10 cellular contexts compared by ENCODE assay signal in genomic region chr1:202291961-202292712, GRCh38. TPM values are rescaled to one million over a fixed set of nuclear protein-coding genes. Genes with fewer than 3 reads are reported as not detected.
DNase-seq lines count a peak whose midpoint lies in the region; ATAC-seq, FAIRE-seq and TF ChIP-seq lines count a peak whose summit lies in the region.
"Had no signal": no experiment of that assay in that cellular context is flagged by ENCODE, and none has a peak within 500 bp of the region (broad histone marks: within the 10 kb centered on the region; RNA-seq: fewer than 3 reads in every experiment).

No MANE protein-coding gene starts in this region.

- H4K20me1 ChIP-seq in OCI-LY7 (ENCODE audit: insufficient read depth, low read length), result no peaks in the 10 kb centered on the region

- intact Hi-C loops in OCI-LY7 (cut with micrococcal nuclease; ENCODE audit: unreplicated experiment), result no loop called here

- H3K79me2 ChIP-seq in OCI-LY7 (ENCODE audit: insufficient read depth, low read depth, low read length), result no peaks in the 10 kb centered on the region

- H3K36me3 ChIP-seq in OCI-LY7 (ENCODE audit: insufficient read depth, low read length), result no peaks in the 10 kb centered on the region

- DNase-seq in NCI-H748 (lab: John Stamatoyannopoulos, UW; ENCODE audit: unreplicated experiment) (peak; percentile 7), NCI-H748 treated with DMSO at 0.1 percent for 48 hours (lab: John Stamatoyannopoulos, UW) (no peak), RWPE1 (ENCODE audit: low spot score) (peak; percentile 98), fibroblast of the conjunctiva (ENCODE audit: low read depth) (peak; percentile 43), urothelium cell line (ENCODE audit: low spot score) (peak; percentile 90), OCI-LY7 (ENCODE audit: low spot score) (no peak)
- no peak for DNase-seq in stimulated activated naive CD4-positive, alpha-beta T cell treated with Interleukin-2 at 50 U/mL for 16 hours (lab: John Stamatoyannopoulos, UW)
- DNase-seq: activated CD4-positive, alpha-beta T cell treated with anti-CD3 and anti-CD28 coated beads, Interleukin-2, amount 50 U/mL, for 48 hours; kidney had no signal

- BruUV-seq in OCI-LY7 (replicated peaks; lab: Mats Ljungman, UMichigan), result no TSS peak

- H3K4me3 ChIP-seq in OCI-LY7 (ENCODE audit: low read depth, low read length, poor library complexity, severe bottlenecking), result no peak overlapping the region

- H3K27ac ChIP-seq in RWPE1 (peak overlapping the region; percentile 16; the same call in 1 of the 2 replicates), OCI-LY7 (ENCODE audit: low read depth, low read length, poor library complexity, severe bottlenecking) (no peak overlapping the region)

- H3K4me1 ChIP-seq in OCI-LY7 (ENCODE audit: insufficient read depth, low read length, poor library complexity, severe bottlenecking), result no peaks in the 10 kb centered on the region

- no peak for FAIRE-seq in urothelium cell line (lab: Jason Lieb, UNC)
- FAIRE-seq: kidney had no signal

- no peaks in the 10 kb centered on the region for H3K9me3 ChIP-seq in OCI-LY7 (ENCODE audit: low read length)

- H2AFZ ChIP-seq in OCI-LY7 (ENCODE audit: low read length), result no peak overlapping the region

- no peak overlapping the region for H3K4me2 ChIP-seq in OCI-LY7 (ENCODE audit: low read length)

- H3K9me2 ChIP-seq in OCI-LY7 (ENCODE audit: insufficient read depth, low read length), result no peaks in the 10 kb centered on the region

- ATAC-seq in HG03139 (IDR thresholded peaks at IDR 0.05; ENCODE audit: unreplicated experiment), result no peak

- CTCF ChIA-PET in RWPE1 (lab: Yijun Ruan, JAX), result interaction anchor here (0.6 to 1.3 kb wide), 4 partner anchors 11 to 561 kb away, joined by 3 to 7 read pairs (median 4); partner anchors contain the start of gene LGR6
- CTCF ChIA-PET in OCI-LY7 (lab: Charles Lee; ENCODE audit: unreplicated experiment), result no interaction called here

- POLR2A ChIA-PET in RWPE1 (lab: Yijun Ruan, JAX; ENCODE audit: low non-redundant PET) (interaction anchor here (0.6 kb wide), 1 partner anchor 8 kb away, joined by 3 read pairs; no protein-coding TSS in a partner anchor), OCI-LY7 (lab: Charles Lee) (no interaction called here)

- no peak for TF ChIP-seq CTCF in RWPE1 (conservative IDR thresholded peaks at IDR 0.05; ENCODE audit: low read depth)
- TF ChIP-seq CTCF in OCI-LY7 (conservative IDR thresholded peaks at IDR 0.05; ENCODE audit: low read length), result no peak

RNA-seq across cellular contexts. Expression of gene UBE2T, which starts 49.6 kb away (rescaled TPM):
- total RNA-seq in OCI-LY7 (2014; rRNA removed; shearing (Covaris generic)), result 143 and 157 TPM in 2 replicates
- total RNA-seq in OCI-LY7 (2022), result 105 and 106 TPM in 2 replicates

RNA-seq across cellular contexts. Expression of gene PPP1R12B, which starts 56.4 kb away (rescaled TPM):
- 19.1 and 37.1 TPM in 2 replicates for total RNA-seq in OCI-LY7 (2014; rRNA removed; shearing (Covaris generic))
- total RNA-seq in OCI-LY7 (2022), result 23.5 and 24.0 TPM in 2 replicates

Comparison
In these comparisons a context has a peak if more than half of its experiments do, and no peak if none do; other contexts are left out.
1. DNase-seq: peak in NCI-H748 (single experiment), RWPE1 (single experiment), fibroblast of the conjunctiva (single experiment) and urothelium cell line (single experiment); none in NCI-H748 treated with DMSO at 0.1 percent for 48 hours (single experiment), OCI-LY7 (single experiment) and stimulated activated naive CD4-positive, alpha-beta T cell treated with Interleukin-2 at 50 U/mL for 16 hours (single experiment).